10 cellular contexts compared by ENCODE assay signal in the genomic region with DNA sequence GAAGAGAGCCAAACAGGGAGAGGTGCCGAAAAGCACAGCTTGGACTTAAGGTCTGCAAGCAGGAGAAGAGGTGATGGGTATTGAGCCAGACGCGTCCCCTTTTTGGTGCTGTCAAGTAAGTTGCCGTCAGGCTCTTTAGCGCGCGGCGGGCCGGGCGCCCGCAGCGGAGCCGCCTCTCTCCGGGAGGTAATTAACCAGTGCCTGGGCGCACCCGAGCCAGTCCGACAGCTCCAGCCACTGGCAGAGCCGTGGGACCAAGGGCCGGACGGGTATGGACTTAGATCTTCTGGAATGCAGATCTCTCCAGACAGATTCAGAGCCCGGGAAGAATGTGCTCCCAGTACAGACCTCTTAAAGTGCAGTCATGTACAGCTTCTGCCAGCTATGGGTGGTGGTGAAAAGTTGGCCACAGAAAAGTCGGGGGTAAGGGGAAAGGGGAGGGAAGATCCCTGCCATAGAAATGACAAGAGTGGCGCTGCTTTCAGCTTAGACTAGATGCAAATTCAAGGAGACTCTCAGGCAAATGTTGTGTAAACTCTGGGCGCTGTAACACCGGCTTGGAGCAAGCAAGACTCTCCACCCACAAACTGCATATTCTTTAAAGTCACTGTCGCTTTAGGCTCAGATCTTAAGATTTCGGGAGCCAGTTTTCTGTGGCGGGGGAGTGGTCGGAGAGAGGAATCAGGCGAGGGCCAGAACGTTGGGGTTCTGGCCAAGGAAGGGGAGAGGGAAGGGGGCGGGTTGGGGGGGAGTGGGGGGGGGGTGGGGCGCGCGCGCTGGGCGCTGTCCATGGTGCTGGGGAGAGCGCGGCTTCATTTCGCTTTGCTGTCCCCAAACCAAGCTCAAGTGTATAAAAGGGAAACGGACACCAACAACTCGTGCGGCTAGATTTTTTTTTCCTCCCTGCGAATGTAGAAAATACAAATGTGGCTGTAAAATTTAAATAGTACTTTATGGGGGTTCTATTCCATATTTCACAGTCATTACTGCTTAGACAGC. TPM values are rescaled to one million over a fixed set of nuclear protein-coding genes. Genes with fewer than 3 reads are reported as not detected.
DNase-seq lines count a peak whose midpoint lies in the region; ATAC-seq and TF ChIP-seq lines count a peak whose summit lies in the region.
"Had no signal": no experiment of that assay in that cellular context is flagged by ENCODE, and none has a peak within 500 bp of the region (broad histone marks: within the 10 kb centered on the region; RNA-seq: fewer than 3 reads in every experiment).

No MANE protein-coding gene starts in this region.

- H3K4me2 ChIP-seq in SK-N-SH = peak overlapping the region; percentile 88

- no peaks in the 10 kb centered on the region for H3K36me3 Mint-ChIP-seq in activated naive CD8-positive, alpha-beta T cell treated with anti-CD3 and anti-CD28 coated beads for 36 hours
- no peaks in the 10 kb centered on the region for H3K36me3 Mint-ChIP-seq in activated T-helper 17 cell treated with anti-CD3 and anti-CD28 coated beads, Interleukin-2, amount 50 U/mL, for 72 hours (ENCODE audit: low read depth)

- H3K4me1 ChIP-seq in right atrium auricular region (peaks cover 0 to 15% of the 10 kb centered on the region in 2 donors), SK-N-SH (ENCODE audit: control insufficient read depth in 1 of 2, insufficient read depth in 2 of 2, low read depth in 1 of 2, low read length in 1 of 2) (peaks cover 0 to 13% of the 10 kb centered on the region in 2 experiments; a peak in 3 of 4 replicates), upper lobe of right lung (no peaks in the 10 kb centered on the region)

- POLR2A ChIA-PET in SK-N-SH (lab: Yijun Ruan, JAX) = interaction anchor here (1.2 kb wide), 1 partner anchor 188 kb away, joined by 3 read pairs; no protein-coding TSS in a partner anchor

- H3K9ac ChIP-seq in SK-N-SH = no peak overlapping the region

- H3F3A ChIP-seq in SK-N-SH (replicated peaks; ENCODE audit: insufficient read depth) = peaks cover 4% of the 10 kb centered on the region

- no peaks in the 10 kb centered on the region for H3K9me2 ChIP-seq in SK-N-SH

- H3K4me3 ChIP-seq in right atrium auricular region (peak overlapping the region; percentile 29 to 39), SK-N-SH (ENCODE audit: low read depth in 2 of 2, low read length in 1 of 2) (peak overlapping the region; percentile 31 to 61), upper lobe of right lung (no peak overlapping the region)

- TF ChIP-seq CTCF in right atrium auricular region (IDR thresholded peaks at IDR 0.05) (no peak), SK-N-SH (IDR thresholded peaks at IDR 0.05) (no peak), upper lobe of right lung (IDR thresholded peaks at IDR 0.05) (no peak)

- TF ChIP-seq EP300 in SK-N-SH (IDR thresholded peaks at IDR 0.05; ENCODE audit: borderline replicate concordance in 1 of 2, low read depth in 1 of 2, low read length in 1 of 2) = no peak

- ATAC-seq in Right ventricle myocardium superior (ENCODE audit: poor library complexity) (no peak), upper lobe of right lung (peak; percentile 43)
- no peak for ATAC-seq in activated T-helper 17 cell treated with anti-CD3 and anti-CD28 coated beads, Interleukin-2, amount 50 U/mL, for 72 hours (replicated peaks)

- 11% methylated on average over 28 of the region's 44 CpGs for WGBS in SK-N-SH (ENCODE audit: low lambda C conversion rate)

- no peak overlapping the region for H2AFZ ChIP-seq in SK-N-SH (ENCODE audit: low read depth)

- DNase-seq in right atrium auricular region (ENCODE audit: low spot score) (no peak), Right ventricle myocardium superior (no peak), SK-N-SH (peak; percentile 66), kidney glomerular epithelial cell (lab: John Stamatoyannopoulos, UW) (peak; percentile 21), upper lobe of right lung (no peak), DMS153 (lab: John Stamatoyannopoulos, UW) (no peak)
- DNase-seq in activated naive CD8-positive, alpha-beta T cell treated with anti-CD3 and anti-CD28 coated beads for 36 hours = no peak

- H3K27ac ChIP-seq in right atrium auricular region (peak overlapping the region in 1 of 2 donors; percentile 9), SK-N-SH (ENCODE audit: low read depth in 2 of 2, low read length in 1 of 2) (no peak overlapping the region), upper lobe of right lung (no peak overlapping the region)
- H3K27ac ChIP-seq: neutrophil had no signal

- H3K27me3 ChIP-seq in right atrium auricular region (peaks cover 6 to 11% of the 10 kb centered on the region in 2 donors), SK-N-SH (ENCODE audit: insufficient read depth) (peaks cover 6% of the 10 kb centered on the region), upper lobe of right lung (peaks cover 80% of the 10 kb centered on the region)

- H3K9me3 ChIP-seq in right atrium auricular region (no peaks in the 10 kb centered on the region), SK-N-SH (no peaks in the 10 kb centered on the region), upper lobe of right lung (no peaks in the 10 kb centered on the region)
- H3K9me3 ChIP-seq: neutrophil had no signal

- no peak overlapping the region for H3K27ac Mint-ChIP-seq in activated naive CD8-positive, alpha-beta T cell treated with anti-CD3 and anti-CD28 coated beads for 36 hours
- H3K27ac Mint-ChIP-seq in activated T-helper 17 cell treated with anti-CD3 and anti-CD28 coated beads, Interleukin-2, amount 50 U/mL, for 72 hours = no peak overlapping the region
- H3K27ac Mint-ChIP-seq: activated naive CD4-positive, alpha-beta T cell treated with anti-CD3 and anti-CD28 coated beads, Interleukin-2, amount 50 U/mL, for 24 hours had no signal

- H3K9me3 Mint-ChIP-seq in activated naive CD8-positive, alpha-beta T cell treated with anti-CD3 and anti-CD28 coated beads for 36 hours = no peaks in the 10 kb centered on the region
- H3K9me3 Mint-ChIP-seq in activated T-helper 17 cell treated with anti-CD3 and anti-CD28 coated beads, Interleukin-2, amount 50 U/mL, for 72 hours = peaks cover 4% of the 10 kb centered on the region

- no peaks in the 10 kb centered on the region for H4K20me1 ChIP-seq in SK-N-SH (ENCODE audit: insufficient read depth)

- peaks cover 84% of the 10 kb centered on the region for H3K27me3 Mint-ChIP-seq in activated naive CD8-positive, alpha-beta T cell treated with anti-CD3 and anti-CD28 coated beads for 36 hours
- peaks cover 67% of the 10 kb centered on the region for H3K27me3 Mint-ChIP-seq in activated T-helper 17 cell treated with anti-CD3 and anti-CD28 coated beads, Interleukin-2, amount 50 U/mL, for 72 hours

- H3K79me2 ChIP-seq in SK-N-SH (ENCODE audit: insufficient read depth) = no peaks in the 10 kb centered on the region

- no peak overlapping the region for H3K4me3 Mint-ChIP-seq in activated naive CD8-positive, alpha-beta T cell treated with anti-CD3 and anti-CD28 coated beads for 36 hours
- no peak overlapping the region for H3K4me3 Mint-ChIP-seq in activated T-helper 17 cell treated with anti-CD3 and anti-CD28 coated beads, Interleukin-2, amount 50 U/mL, for 72 hours
- H3K4me3 Mint-ChIP-seq: activated naive CD4-positive, alpha-beta T cell treated with anti-CD3 and anti-CD28 coated beads, Interleukin-2, amount 50 U/mL, for 24 hours had no signal

- intact Hi-C loops in Right ventricle myocardium superior (cut with DNase I) (no loop called here), upper lobe of right lung (cut with DNase I) (loop anchor here (10.0 kb wide), 1 partner anchor 183 kb away; no protein-coding TSS in a partner anchor)

- CTCF ChIA-PET in SK-N-SH (lab: Yijun Ruan, JAX) = interaction anchor here (0.6 to 3.0 kb wide), 12 partner anchors 9 to 1281 kb away, joined by 3 to 28 read pairs (median 3); a partner anchor contains a TSS

- no peaks in the 10 kb centered on the region for H3K36me3 ChIP-seq in right atrium auricular region
- H3K36me3 ChIP-seq in SK-N-SH (replicated peaks in 1 of 2; ENCODE audit: control insufficient read depth in 1 of 2, insufficient read depth in 2 of 2, low read length in 1 of 2) = no peaks in the 10 kb centered on the region
- no peaks in the 10 kb centered on the region for H3K36me3 ChIP-seq in upper lobe of right lung
- H3K36me3 ChIP-seq: neutrophil had no signal

- TF ChIP-seq RAD21 in SK-N-SH (IDR thresholded peaks at IDR 0.05; ENCODE audit: low read length) = no peak

- H3K4me1 Mint-ChIP-seq in activated naive CD8-positive, alpha-beta T cell treated with anti-CD3 and anti-CD28 coated beads for 36 hours = peaks cover 15% of the 10 kb centered on the region
- H3K4me1 Mint-ChIP-seq in activated T-helper 17 cell treated with anti-CD3 and anti-CD28 coated beads, Interleukin-2, amount 50 U/mL, for 72 hours = no peaks in the 10 kb centered on the region

TF ChIP-seq in SK-N-SH, 30 proteins besides CTCF, POLR2A, EP300 and RAD21 (continues in another document):
- TF ChIP-seq SIN3A (IDR thresholded peaks at IDR 0.05; ENCODE audit: borderline replicate concordance, low read depth, low read length) = 0 out of 2 replicates have a peak, but pooled peaks have one; percentile 47

RNA-seq across cellular contexts. Expression of a gene that starts 29.2 kb away (rescaled TPM):
- total RNA-seq in right atrium auricular region = 10 to 100 TPM; 35.3 to 37.6 TPM
- 0.70 TPM for total RNA-seq in Right ventricle myocardium superior
- 40.0 and 47.1 TPM in 2 replicates for polyA plus RNA-seq in SK-N-SH (2012; rRNA removed)
- 24.5 and 41.7 TPM in 2 replicates for polyA plus RNA-seq in SK-N-SH (2012; cell fraction: cytosol; rRNA removed)
- polyA plus RNA-seq in SK-N-SH (2012; cell fraction: nucleus; rRNA removed) = 82.7 and 105 TPM in 2 replicates
- 83.2 TPM for total RNA-seq in upper lobe of right lung
- total RNA-seq in activated naive CD8-positive, alpha-beta T cell treated with anti-CD3 and anti-CD28 coated beads for 36 hours = not detected
- total RNA-seq in activated T-helper 17 cell treated with anti-CD3 and anti-CD28 coated beads, Interleukin-2, amount 50 U/mL, for 72 hours = not detected

RNA-seq across cellular contexts. Expression of a gene that starts 31.2 kb away (rescaled TPM):
- total RNA-seq in right atrium auricular region = 10 to 100 TPM in 1 of 2 donors, 1 to 10 TPM in 1; 7.1 to 11.0 TPM
- total RNA-seq in Right ventricle myocardium superior = 0.22 TPM
- 7.4 and 8.3 TPM in 2 replicates for polyA plus RNA-seq in SK-N-SH (2012; rRNA removed)
- polyA plus RNA-seq in SK-N-SH (2012; cell fraction: cytosol; rRNA removed) = 9.3 and 13.1 TPM in 2 replicates
- polyA plus RNA-seq in SK-N-SH (2012; cell fraction: nucleus; rRNA removed) = 12.3 TPM in 2 replicates
- 16.2 TPM for total RNA-seq in upper lobe of right lung
- not detected for total RNA-seq in activated naive CD8-positive, alpha-beta T cell treated with anti-CD3 and anti-CD28 coated beads for 36 hours
- total RNA-seq in activated T-helper 17 cell treated with anti-CD3 and anti-CD28 coated beads, Interleukin-2, amount 50 U/mL, for 72 hours = not detected

Comparison
In these comparisons a context has a peak if more than half of its experiments do, and no peak if none do; other contexts are left out.
1. RNA of a gene that starts 29.2 kb away (total RNA-seq): 83.2 TPM in upper lobe of right lung (single experiment) and 35.3 to 37.6 TPM in right atrium auricular region; 0.70 TPM in Right ventricle myocardium superior (single experiment), not detected in activated naive CD8-positive, alpha-beta T cell treated with anti-CD3 and anti-CD28 coated beads for 36 hours and not detected in activated T-helper 17 cell treated with anti-CD3 and anti-CD28 coated beads, Interleukin-2, amount 50 U/mL, for 72 hours; every median in the first group is over 10 times any median in the second.
2. DNase-seq: peak in SK-N-SH (single experiment) and kidney glomerular epithelial cell (single experiment); none in right atrium auricular region (single experiment), Right ventricle myocardium superior (single experiment), upper lobe of right lung (single experiment), activated naive CD8-positive, alpha-beta T cell treated with anti-CD3 and anti-CD28 coated beads for 36 hours (single experiment) and DMS153 (single experiment).